In the genomic region with DNA sequence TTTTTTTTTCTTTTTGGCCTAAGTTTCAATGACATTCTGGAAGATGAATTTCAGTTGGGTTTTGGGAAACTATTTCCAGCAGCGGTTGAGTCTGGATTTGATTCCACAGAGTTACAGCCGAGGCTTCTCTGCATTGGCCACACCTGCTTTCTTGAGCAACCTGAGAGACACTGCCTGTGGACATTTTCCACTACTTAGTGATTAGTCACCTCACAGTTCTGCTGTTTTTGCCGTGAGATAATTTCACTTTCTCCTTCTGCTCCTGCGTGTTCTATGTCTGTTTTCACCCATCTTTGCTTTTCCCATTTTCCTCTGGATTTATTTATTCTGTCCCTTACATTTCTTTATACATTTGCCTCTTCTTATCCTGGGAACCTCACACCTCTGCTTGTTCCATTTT, we compare ENCODE assay signal across 9 cellular contexts.
A peak's percentile ranks its signal among the peaks of the same experiment; 100 is the strongest.
DNase-seq lines count a peak whose midpoint lies in the region; ATAC-seq, FAIRE-seq and TF ChIP-seq lines count a peak whose summit lies in the region.
"Had no signal": no experiment of that assay in that cellular context is flagged by ENCODE, and none has a peak within 500 bp of the region (broad histone marks: within the 10 kb centered on the region; RNA-seq: fewer than 3 reads in every experiment).

No MANE protein-coding gene starts in this region.

- POLR2A ChIA-PET in OCI-LY7 (lab: Charles Lee): no interaction called here

- H4K20me1 ChIP-seq in OCI-LY7 (ENCODE audit: insufficient read depth, low read length): no peaks in the 10 kb centered on the region

- peak; percentile 40 for DNase-seq in H4 (ENCODE audit: low spot score)
- peak; percentile 54 for DNase-seq in astrocyte of the hippocampus (ENCODE audit: low read depth, low spot score)
- no peak for DNase-seq in kidney
- no peak for DNase-seq in suprapubic skin (ENCODE audit: low spot score in 2 of 2)
- DNase-seq in OCI-LY7 (ENCODE audit: low spot score): no peak
- no peak for DNase-seq in 8988T
- no peak for DNase-seq in NCI-H2081 treated with DMSO at 0.1 percent for 48 hours (lab: John Stamatoyannopoulos, UW)
- DNase-seq: H7 had no signal

- no peak for TF ChIP-seq CTCF in kidney (IDR thresholded peaks at IDR 0.05; ENCODE audit: borderline replicate concordance, extremely low read depth, insufficient read depth)
- TF ChIP-seq CTCF in suprapubic skin (IDR thresholded peaks at IDR 0.05): no peak
- TF ChIP-seq CTCF in OCI-LY7 (conservative IDR thresholded peaks at IDR 0.05; ENCODE audit: low read length): no peak

- H3K27me3 ChIP-seq in suprapubic skin: no peaks in the 10 kb centered on the region

- H3K9me2 ChIP-seq in OCI-LY7 (ENCODE audit: insufficient read depth, low read length): no peaks in the 10 kb centered on the region

- H2AFZ ChIP-seq in OCI-LY7 (ENCODE audit: low read length): no peak overlapping the region

- H3K4me1 ChIP-seq in kidney (ENCODE audit: control insufficient read depth in 1 of 2, insufficient read depth in 1 of 2, low read depth in 1 of 2, low read length in 2 of 2) (peaks cover 18 to 57% of the 10 kb centered on the region in 2 donors), suprapubic skin (peaks cover 32% of the 10 kb centered on the region), OCI-LY7 (ENCODE audit: insufficient read depth, low read length, poor library complexity, severe bottlenecking) (no peaks in the 10 kb centered on the region)

- intact Hi-C loops in kidney (cut with DNase I): no loop called here
- intact Hi-C loops in OCI-LY7 (cut with micrococcal nuclease; ENCODE audit: unreplicated experiment): no loop called here

- no peaks in the 10 kb centered on the region for H3K9me3 ChIP-seq in kidney (ENCODE audit: control insufficient read depth in 1 of 2, low read length in 2 of 2)
- H3K9me3 ChIP-seq in suprapubic skin: no peaks in the 10 kb centered on the region
- no peaks in the 10 kb centered on the region for H3K9me3 ChIP-seq in OCI-LY7 (ENCODE audit: low read length)

- 32% methylated on average over 4 of the region's 4 CpGs for WGBS in suprapubic skin

- H3K9ac ChIP-seq in kidney (ENCODE audit: low read length in 2 of 2): peak overlapping the region in 1 of 2 donors; percentile 62

- peak overlapping the region; percentile 40 to 62 for H3K27ac ChIP-seq in kidney (ENCODE audit: low read depth in 2 of 2, low read length in 2 of 2)
- peak overlapping the region; percentile 85 for H3K27ac ChIP-seq in suprapubic skin
- no peak overlapping the region for H3K27ac ChIP-seq in OCI-LY7 (ENCODE audit: low read depth, low read length, poor library complexity, severe bottlenecking)

- H3K4me3 ChIP-seq in kidney (ENCODE audit: low read length in 2 of 2) (peak overlapping the region; percentile 39 to 52), suprapubic skin (peak overlapping the region; percentile 37), OCI-LY7 (ENCODE audit: low read depth, low read length, poor library complexity, severe bottlenecking) (no peak overlapping the region)

- no peak for ATAC-seq in GM21619 (IDR thresholded peaks at IDR 0.05; ENCODE audit: unreplicated experiment)

- TF ChIP-seq POLR2A in suprapubic skin (IDR thresholded peaks at IDR 0.05): no peak

- CTCF ChIA-PET in OCI-LY7 (lab: Charles Lee; ENCODE audit: unreplicated experiment): no interaction called here

- no peak for FAIRE-seq in kidney (lab: Jason Lieb, UNC)

- no peak for TF ChIP-seq EP300 in suprapubic skin (IDR thresholded peaks at IDR 0.05)

- H3K36me3 ChIP-seq in kidney (ENCODE audit: control insufficient read depth in 1 of 2, insufficient read depth in 2 of 2, low read length in 2 of 2) (no peaks in the 10 kb centered on the region), suprapubic skin (no peaks in the 10 kb centered on the region), OCI-LY7 (ENCODE audit: insufficient read depth, low read length) (no peaks in the 10 kb centered on the region)

- BruUV-seq in OCI-LY7 (replicated peaks; lab: Mats Ljungman, UMichigan): no TSS peak

- H3K79me2 ChIP-seq in OCI-LY7 (ENCODE audit: insufficient read depth, low read depth, low read length): no peaks in the 10 kb centered on the region

- H3K4me2 ChIP-seq in OCI-LY7 (ENCODE audit: low read length): no peak overlapping the region

Comparison
In these comparisons a context has a peak if more than half of its experiments do, and no peak if none do; other contexts are left out.
1. DNase-seq: peak in H4 (single experiment) and astrocyte of the hippocampus (single experiment); none in kidney (single experiment), suprapubic skin (0 of 2), OCI-LY7 (single experiment), 8988T (single experiment) and NCI-H2081 treated with DMSO at 0.1 percent for 48 hours (single experiment).